Comparison of ENCODE assay signal across 29 cellular contexts in the genomic region with DNA sequence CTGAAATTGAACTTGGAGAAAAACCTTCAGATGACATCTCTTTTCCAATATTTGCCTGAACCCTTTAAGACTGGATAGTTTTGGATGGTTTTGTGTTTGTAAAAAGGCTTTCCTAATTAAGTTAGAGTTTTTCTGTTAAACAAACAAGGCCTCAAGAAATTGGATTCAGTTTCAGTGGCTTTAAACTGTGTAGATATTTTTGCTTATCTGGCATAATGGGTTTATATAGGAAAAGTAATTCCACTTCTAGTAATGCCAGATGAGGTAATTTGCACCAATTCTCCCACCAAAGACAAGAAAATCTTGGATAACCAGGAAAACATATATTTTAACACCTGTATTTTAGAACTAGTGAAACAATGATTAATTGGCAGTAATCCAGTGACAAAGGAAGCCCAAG. TPM values are rescaled to one million over a fixed set of nuclear protein-coding genes. Genes with fewer than 3 reads are reported as not detected.
DNase-seq lines count a peak whose midpoint lies in the region; ATAC-seq, FAIRE-seq and TF ChIP-seq lines count a peak whose summit lies in the region.
"Had no signal": no experiment of that assay in that cellular context is flagged by ENCODE, and none has a peak within 500 bp of the region (broad histone marks: within the 10 kb centered on the region; RNA-seq: fewer than 3 reads in every experiment).

No MANE protein-coding gene starts in this region.

- H3K36me3 ChIP-seq in HEK293 (ENCODE audit: control insufficient read depth in 2 of 2, insufficient read depth in 1 of 2, low read length in 2 of 2), result no peaks in the 10 kb centered on the region
- no peaks in the 10 kb centered on the region for H3K36me3 ChIP-seq in IMR-90 (ENCODE audit: control insufficient read depth, insufficient read depth, low read length)
- H3K36me3 ChIP-seq in endothelial cell of umbilical vein (ENCODE audit: control insufficient read depth in 2 of 2, extremely low read depth in 1 of 2, insufficient read depth in 2 of 2, low read length in 2 of 2), result no peaks in the 10 kb centered on the region
- H3K36me3 ChIP-seq in transverse colon, result no peaks in the 10 kb centered on the region
- no peaks in the 10 kb centered on the region for H3K36me3 ChIP-seq in esophagus muscularis mucosa
- H3K36me3 ChIP-seq: BE2C, BLaER1 had no signal

- H3K9me1 ChIP-seq in IMR-90 (ENCODE audit: insufficient read depth, low read length), result no peaks in the 10 kb centered on the region
- H3K9me1 ChIP-seq in endothelial cell of umbilical vein (replicated peaks; ENCODE audit: control insufficient read depth, extremely low read depth, insufficient read depth, low read length), result no peaks in the 10 kb centered on the region

- H3K4me3 ChIP-seq in HEK293 (ENCODE audit: low read depth, low read length) (no peak overlapping the region), IMR-90 (ENCODE audit: insufficient read depth, low read depth, low read length) (no peak overlapping the region), endothelial cell of umbilical vein (replicated peaks in 1 of 3; ENCODE audit: insufficient read depth in 1 of 3, low read depth in 1 of 3, low read length in 3 of 3) (no peak overlapping the region), transverse colon (no peak overlapping the region), esophagus muscularis mucosa (no peak overlapping the region)
- H3K4me3 ChIP-seq: BLaER1, GM12878 had no signal

- in situ Hi-C loops in IMR-90 (cut with MboI; ENCODE audit: low sequenced_read_pairs), result no loop called here
- in situ Hi-C loops in transverse colon (cut with MboI; ENCODE audit: low pct_ligation_motif_present in 1 of 4, low pct_unique_long_range_greater_than_20kb in 1 of 4, low sequenced_read_pairs in 3 of 4), result no loop called here

- H3K18ac ChIP-seq in IMR-90 (ENCODE audit: low read depth, low read length), result no peak overlapping the region

- H3K4me1 ChIP-seq in HEK293 (ENCODE audit: control insufficient read depth, insufficient read depth, low read length) (no peaks in the 10 kb centered on the region), IMR-90 (ENCODE audit: control insufficient read depth, insufficient read depth, low read length) (no peaks in the 10 kb centered on the region), endothelial cell of umbilical vein (ENCODE audit: control insufficient read depth, extremely low read depth, insufficient read depth, low read length) (peaks cover 7% of the 10 kb centered on the region), transverse colon (no peaks in the 10 kb centered on the region), esophagus muscularis mucosa (no peaks in the 10 kb centered on the region)
- H3K4me1 ChIP-seq: BE2C, BLaER1 had no signal

- POLR2A ChIA-PET in HEK293 (lab: Yijun Ruan, JAX), result no interaction called here
- POLR2A ChIA-PET in IMR-90 (lab: Charles Lee; ENCODE audit: unreplicated experiment), result no interaction called here
- POLR2A ChIA-PET in endothelial cell of umbilical vein (lab: Charles Lee), result no interaction called here

- TF ChIP-seq CTCF in HEK293 (tag by site-specific recombination; IDR thresholded peaks at IDR 0.05), result no peak
- TF ChIP-seq CTCF in IMR-90 (conservative IDR thresholded peaks at IDR 0.05; ENCODE audit: low read depth, low read length), result no peak
- no peak for TF ChIP-seq CTCF in endothelial cell of umbilical vein (IDR thresholded peaks at IDR 0.05; ENCODE audit: extremely low read depth in 1 of 2, insufficient read depth in 1 of 2, low read depth in 1 of 2, low read length in 2 of 2)
- no peak for TF ChIP-seq CTCF in transverse colon (IDR thresholded peaks at IDR 0.05)
- no peak for TF ChIP-seq CTCF in esophagus muscularis mucosa (IDR thresholded peaks at IDR 0.05)

- no peak overlapping the region for H4K91ac ChIP-seq in IMR-90 (ENCODE audit: insufficient read depth, low read depth, low read length)

- H3K79me2 ChIP-seq in endothelial cell of umbilical vein (ENCODE audit: control insufficient read depth, insufficient read depth, low read length), result no peaks in the 10 kb centered on the region

- H4K8ac ChIP-seq in IMR-90 (ENCODE audit: low read depth in 2 of 2, low read length in 2 of 2), result no peak overlapping the region

- H3K4me2 ChIP-seq in IMR-90 (ENCODE audit: low read depth, low read length) (no peak overlapping the region), endothelial cell of umbilical vein (ENCODE audit: insufficient read depth, low read length) (no peak overlapping the region)
- H3K4me2 ChIP-seq: BLaER1 had no signal

- H3K9me3 ChIP-seq in HEK293 (ENCODE audit: control insufficient read depth, insufficient read depth, low read depth, low read length) (no peaks in the 10 kb centered on the region), IMR-90 (ENCODE audit: control insufficient read depth, insufficient read depth, low read length) (peaks cover 5% of the 10 kb centered on the region), endothelial cell of umbilical vein (replicated peaks; ENCODE audit: control insufficient read depth, insufficient read depth, low read length) (no peaks in the 10 kb centered on the region), transverse colon (no peaks in the 10 kb centered on the region), esophagus muscularis mucosa (no peaks in the 10 kb centered on the region)
- H3K9me3 ChIP-seq: BE2C, BLaER1 had no signal

- H3K79me1 ChIP-seq in IMR-90 (ENCODE audit: low read depth in 1 of 2, low read length in 2 of 2), result no peaks in the 10 kb centered on the region

- no peak for FAIRE-seq in endothelial cell of umbilical vein (lab: Jason Lieb, UNC)
- FAIRE-seq: A204.1, GM12878, GM12892, GM19239 had no signal

- no peak for TF ChIP-seq POLR2A in IMR-90 (IDR thresholded peaks at IDR 0.05; ENCODE audit: low read depth, low read length)
- TF ChIP-seq POLR2A in endothelial cell of umbilical vein (IDR thresholded peaks at IDR 0.05; ENCODE audit: low read depth, low read length), result no peak
- no peak for TF ChIP-seq POLR2A in transverse colon (IDR thresholded peaks at IDR 0.05)
- no peak for TF ChIP-seq POLR2A in esophagus muscularis mucosa (IDR thresholded peaks at IDR 0.05; ENCODE audit: low read depth)

- H2BK20ac ChIP-seq in IMR-90 (ENCODE audit: low read depth, low read length), result no peak overlapping the region

- CTCF ChIA-PET in HEK293 (lab: Yijun Ruan, JAX) (no interaction called here), IMR-90 (lab: Yijun Ruan, JAX) (no interaction called here), endothelial cell of umbilical vein (lab: Charles Lee) (interaction anchor here (1.3 kb wide), 1 partner anchor 34 kb away, joined by 3 read pairs; no protein-coding TSS in a partner anchor)

- TF ChIP-seq EP300 in transverse colon (IDR thresholded peaks at IDR 0.05; ENCODE audit: low read depth) (no peak), esophagus muscularis mucosa (IDR thresholded peaks at IDR 0.05) (no peak)

- H3K27me3 ChIP-seq in IMR-90 (ENCODE audit: control insufficient read depth, insufficient read depth, low read length) (no peaks in the 10 kb centered on the region), endothelial cell of umbilical vein (ENCODE audit: control insufficient read depth in 2 of 2, insufficient read depth in 2 of 2, low read length in 2 of 2) (no peaks in the 10 kb centered on the region), transverse colon (no peaks in the 10 kb centered on the region), esophagus muscularis mucosa (no peaks in the 10 kb centered on the region)
- H3K27me3 ChIP-seq: BE2C, BLaER1 had no signal

- no peak for TF ChIP-seq RAD21 in IMR-90 (IDR thresholded peaks at IDR 0.05; ENCODE audit: low read length)

- no peak overlapping the region for H4K5ac ChIP-seq in IMR-90 (ENCODE audit: low read depth, low read length)

- no peak overlapping the region for H3K27ac ChIP-seq in HEK293 (ENCODE audit: extremely low read depth, low read depth, low read length)
- H3K27ac ChIP-seq in IMR-90 (ENCODE audit: insufficient read depth, low read length), result no peak overlapping the region
- H3K27ac ChIP-seq in endothelial cell of umbilical vein (ENCODE audit: insufficient read depth, low read depth, low read length), result no peak overlapping the region
- H3K27ac ChIP-seq in transverse colon, result no peak overlapping the region
- H3K27ac ChIP-seq in esophagus muscularis mucosa (replicated peaks in 1 of 4), result no peak overlapping the region
- H3K27ac ChIP-seq: BLaER1 had no signal

- ATAC-seq in IMR-90 (ENCODE audit: low read depth), result no peak
- ATAC-seq: GM12878 had no signal

- no peak overlapping the region for H2BK5ac ChIP-seq in IMR-90 (ENCODE audit: low read depth, low read length, poor library complexity, severe bottlenecking)

- no peak overlapping the region for H2AK9ac ChIP-seq in IMR-90 (replicated peaks; ENCODE audit: low read depth, low read length, poor library complexity)

- H3K23ac ChIP-seq in IMR-90 (ENCODE audit: low read depth, low read length), result no peak overlapping the region

- H2AK5ac ChIP-seq in IMR-90 (ENCODE audit: low read depth, low read length), result no peak overlapping the region

- no peak overlapping the region for H3K14ac ChIP-seq in IMR-90 (replicated peaks; ENCODE audit: low read depth, low read length)

- DNase-seq in IMR-90, result no peak
- peak; percentile 40 for DNase-seq in endothelial cell of umbilical vein (ENCODE audit: low read depth, low spot score)
- DNase-seq in transverse colon, result no peak
- DNase-seq in NK-92 (lab: John Stamatoyannopoulos, UW; ENCODE audit: unreplicated experiment), result no peak
- no peak for DNase-seq in esophagus muscularis mucosa (ENCODE audit: extremely low spot score)
- DNase-seq: 8988T; ACHN; BE2C; C1 segment of cervical spinal cord; CD4-positive, alpha-beta memory T cell; CD4-positive, CD25-positive, alpha-beta regulatory T cell; CD8-positive, alpha-beta memory T cell; COR-L47; DMS 273 treated with DMSO at 0.1 percent for 48 hours; DMS153; DMS53; DMS79; DND-41; EL; GDM1 had no signal

- intact Hi-C loops in IMR-90 (cut with micrococcal nuclease) (no loop called here), endothelial cell of umbilical vein (cut with micrococcal nuclease) (no loop called here), transverse colon (cut with DNase I; ENCODE audit: low total_unique reads) (no loop called here), esophagus muscularis mucosa (cut with DNase I) (no loop called here)

- H2BK120ac ChIP-seq in IMR-90 (ENCODE audit: low read depth, low read length), result no peak overlapping the region

- dilution Hi-C loops in IMR-90 (cut with HindIII; ENCODE audit: low sequenced_read_pairs, unreplicated experiment), result no loop called here
- dilution Hi-C loops in endothelial cell of umbilical vein (cut with MboI; ENCODE audit: extremely low pct_ligation_motif_present, low sequenced_read_pairs), result no loop called here

- no peak overlapping the region for H2AFZ ChIP-seq in IMR-90 (replicated peaks; ENCODE audit: low read length, poor library complexity)
- no peak overlapping the region for H2AFZ ChIP-seq in endothelial cell of umbilical vein (ENCODE audit: low read depth, low read length)

- H4K20me1 ChIP-seq in IMR-90 (ENCODE audit: insufficient read depth, low read length), result no peaks in the 10 kb centered on the region
- H4K20me1 ChIP-seq in endothelial cell of umbilical vein (replicated peaks; ENCODE audit: control insufficient read depth, extremely low read depth, insufficient read depth, low read length), result no peaks in the 10 kb centered on the region
- H4K20me1 ChIP-seq: BLaER1 had no signal

- no peak overlapping the region for H3K4ac ChIP-seq in IMR-90 (ENCODE audit: low read depth, low read length)

- BruUV-seq in IMR-90 (replicated peaks; lab: Mats Ljungman, UMichigan), result no TSS peak
- BruUV-seq in endothelial cell of umbilical vein (replicated peaks; lab: Mats Ljungman, UMichigan), result no TSS peak

- H2BK15ac ChIP-seq in IMR-90 (ENCODE audit: low read depth, low read length), result no peak overlapping the region

- no peak overlapping the region for H3K9ac ChIP-seq in IMR-90 (ENCODE audit: low read depth, low read length)
- H3K9ac ChIP-seq in endothelial cell of umbilical vein (replicated peaks; ENCODE audit: extremely low read depth, insufficient read depth, low read length), result no peak overlapping the region
- H3K9ac ChIP-seq: BLaER1 had no signal

- no peak overlapping the region for H3K56ac ChIP-seq in IMR-90 (ENCODE audit: extremely low read depth, insufficient read depth, low read length)

RNA-seq across cellular contexts. Expression of a gene that starts 12.0 kb away (rescaled TPM):
- not detected in 2 replicates for total RNA-seq in IMR-90 (2012; rRNA removed)
- polyA plus RNA-seq in IMR-90 (2012; rRNA removed), result not detected in 2 replicates
- polyA plus RNA-seq in IMR-90 (2012; cell fraction: cytosol; rRNA removed), result not detected in 2 replicates
- not detected in 2 replicates for polyA plus RNA-seq in IMR-90 (2012; cell fraction: nucleus; rRNA removed; ENCODE audit: low replicate concordance)
- total RNA-seq in endothelial cell of umbilical vein, result not detected in 2 replicates
- not detected in 2 replicates for polyA plus RNA-seq in endothelial cell of umbilical vein
- polyA plus RNA-seq in endothelial cell of umbilical vein (2011; cell fraction: cytosol; rRNA removed), result not detected in 2 replicates
- not detected in 2 replicates for polyA plus RNA-seq in endothelial cell of umbilical vein (2011; cell fraction: nucleus; rRNA removed)
- not detected in 2 replicates for polyA plus RNA-seq in endothelial cell of umbilical vein (2012)
- polyA minus RNA-seq in endothelial cell of umbilical vein, result not detected in 2 replicates
- not detected for polyA minus RNA-seq in endothelial cell of umbilical vein (2011; cell fraction: cytosol; rRNA and poly(A)+ RNA removed)
- polyA minus RNA-seq in endothelial cell of umbilical vein (2011; cell fraction: nucleus; rRNA and poly(A)+ RNA removed), result not detected in 2 replicates
- total RNA-seq in transverse colon, result under 1 TPM in 1 of 4 donors, not detected in 3; 0.14 TPM
- not detected for total RNA-seq in esophagus muscularis mucosa
- total RNA-seq: CD4-positive, alpha-beta memory T cell; CD4-positive, CD25-positive, alpha-beta regulatory T cell; CD8-positive, alpha-beta memory T cell; G401; GM12878 had no signal
- polyA plus RNA-seq: AG04450; CD14-positive monocyte; CD4-positive, alpha-beta memory T cell; CD4-positive, CD25-positive, alpha-beta regulatory T cell; CD8-positive, alpha-beta memory T cell; GM12878 had no signal
